Comparison of ENCODE assay signal across 8 cellular contexts in the genomic region with DNA sequence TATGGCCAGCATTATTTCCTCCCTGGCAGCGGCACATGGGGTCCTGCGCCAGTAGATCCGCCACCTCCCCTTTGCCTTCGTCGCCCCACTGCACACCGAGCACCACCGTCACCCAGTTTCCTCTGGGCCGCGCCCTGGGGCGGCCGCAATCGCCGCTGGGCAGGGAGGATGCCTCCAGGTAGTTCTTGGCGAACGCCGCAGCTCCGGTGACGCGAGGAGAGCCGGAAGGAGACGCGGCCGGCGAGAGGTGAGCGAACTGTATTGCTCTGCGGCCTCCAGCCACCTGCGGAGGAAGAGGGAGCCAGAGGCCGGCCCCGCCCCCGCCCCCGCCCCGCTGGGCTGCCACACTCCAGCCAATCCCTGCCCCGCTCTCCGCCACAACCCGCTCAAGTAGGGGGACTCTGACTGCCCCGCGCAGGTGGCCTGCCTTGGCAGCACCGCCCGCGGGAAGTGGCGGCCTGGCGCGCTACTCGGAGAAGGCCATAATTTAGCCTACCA. TPM values are rescaled to one million over a fixed set of nuclear protein-coding genes. Genes with fewer than 3 reads are reported as not detected.
DNase-seq lines count a peak whose midpoint lies in the region; ATAC-seq and TF ChIP-seq lines count a peak whose summit lies in the region.

No MANE protein-coding gene starts in this region.

- 33 to 43% methylated on average over 44 of the region's 44 CpGs for WGBS in ectodermal cell, 2 experiments

- peaks cover 0 to 12% (median 5%) of the 10 kb centered on the region in 7 donors for H3K9me3 Mint-ChIP-seq in CD4-positive, CD25-positive, alpha-beta regulatory T cell
- no peaks in the 10 kb centered on the region for H3K9me3 Mint-ChIP-seq in neural crest cell

- H3K9me3 ChIP-seq in CD4-positive, CD25-positive, alpha-beta regulatory T cell (ENCODE audit: control insufficient read depth in 2 of 2, low read length in 2 of 2), result no peaks in the 10 kb centered on the region
- H3K9me3 ChIP-seq in ectodermal cell (ENCODE audit: control insufficient read depth, low read length) (no peaks in the 10 kb centered on the region), upper lobe of right lung (no peaks in the 10 kb centered on the region)

- H3K4me3 Mint-ChIP-seq in CD4-positive, CD25-positive, alpha-beta regulatory T cell, result peak overlapping the region; percentile 71 to 88 (median 84)
- peak overlapping the region; percentile 6 for H3K4me3 Mint-ChIP-seq in neural crest cell

- peak overlapping the region; percentile 46 to 89 (median 86) for H3K27ac Mint-ChIP-seq in CD4-positive, CD25-positive, alpha-beta regulatory T cell
- no peak overlapping the region for H3K27ac Mint-ChIP-seq in neural crest cell (ENCODE audit: unreplicated experiment)

- ATAC-seq in CD4-positive, CD25-positive, alpha-beta regulatory T cell (ENCODE audit: low read depth in 2 of 2), result peak; percentile 80 to 89
- ATAC-seq in GM19397 (IDR thresholded peaks at IDR 0.05; ENCODE audit: unreplicated experiment) (peak; percentile 87), HG03521 (IDR thresholded peaks at IDR 0.05; ENCODE audit: unreplicated experiment) (peak; percentile 86), upper lobe of right lung (peak; percentile 99)

- H3K27me3 Mint-ChIP-seq in CD4-positive, CD25-positive, alpha-beta regulatory T cell, result no peaks in the 10 kb centered on the region
- peaks cover 88% of the 10 kb centered on the region for H3K27me3 Mint-ChIP-seq in neural crest cell (ENCODE audit: low read depth)

- intact Hi-C loops in upper lobe of right lung (cut with DNase I), result no loop called here

- H3K4me1 ChIP-seq in CD4-positive, CD25-positive, alpha-beta regulatory T cell (ENCODE audit: control insufficient read depth, insufficient read depth, low read length, poor library complexity, severe bottlenecking), result no peaks in the 10 kb centered on the region
- H3K4me1 ChIP-seq in ectodermal cell (ENCODE audit: control insufficient read depth, insufficient read depth, low read length) (no peaks in the 10 kb centered on the region), upper lobe of right lung (peaks cover 5% of the 10 kb centered on the region)

- DNase-seq in CD4-positive, CD25-positive, alpha-beta regulatory T cell, result peak; percentile 59 to 78 (median 76)
- DNase-seq in activated CD4-positive, CD25-positive, alpha-beta regulatory T cell treated with anti-CD3 and anti-CD28 coated beads, Interleukin-2, amount 50 U/mL, for 72 hours, result peak; percentile 69
- no peak for DNase-seq in neural crest cell (ENCODE audit: low read depth, low spot score)
- peak; percentile 90 for DNase-seq in upper lobe of right lung
- no peak for DNase-seq in amniotic stem cell (lab: John Stamatoyannopoulos, UW)

- no peaks in the 10 kb centered on the region for H3K27me3 ChIP-seq in CD4-positive, CD25-positive, alpha-beta regulatory T cell (ENCODE audit: control insufficient read depth, insufficient read depth, low read length)
- H3K27me3 ChIP-seq in ectodermal cell (ENCODE audit: control insufficient read depth, insufficient read depth, low read length, poor library complexity, severe bottlenecking) (peaks cover 8% of the 10 kb centered on the region), upper lobe of right lung (no peaks in the 10 kb centered on the region)

- H3K36me3 Mint-ChIP-seq in CD4-positive, CD25-positive, alpha-beta regulatory T cell, result peaks cover 22% of the 10 kb centered on the region
- H3K36me3 Mint-ChIP-seq in neural crest cell (ENCODE audit: low read depth), result no peaks in the 10 kb centered on the region

- H3K4me1 Mint-ChIP-seq in CD4-positive, CD25-positive, alpha-beta regulatory T cell, result peaks cover 21 to 36% (median 34%) of the 10 kb centered on the region in 4 donors
- peaks cover 5% of the 10 kb centered on the region for H3K4me1 Mint-ChIP-seq in neural crest cell

- H3K36me3 ChIP-seq in CD4-positive, CD25-positive, alpha-beta regulatory T cell (ENCODE audit: control insufficient read depth, insufficient read depth, low read length), result no peaks in the 10 kb centered on the region
- no peaks in the 10 kb centered on the region for H3K36me3 ChIP-seq in ectodermal cell (ENCODE audit: control insufficient read depth, insufficient read depth, low read length)
- H3K36me3 ChIP-seq in upper lobe of right lung, result no peaks in the 10 kb centered on the region

- TF ChIP-seq CTCF in neural crest cell (conservative IDR thresholded peaks at IDR 0.05), result no peak
- TF ChIP-seq CTCF in upper lobe of right lung (IDR thresholded peaks at IDR 0.05), result no peak

- H3K27ac ChIP-seq in CD4-positive, CD25-positive, alpha-beta regulatory T cell (ENCODE audit: insufficient read depth, low read length, poor library complexity, severe bottlenecking), result peak overlapping the region; percentile 65
- H3K27ac ChIP-seq in ectodermal cell (ENCODE audit: insufficient read depth, low read depth, low read length, poor library complexity, severe bottlenecking), result no peak overlapping the region
- H3K27ac ChIP-seq in upper lobe of right lung, result no peak overlapping the region

- H3K4me3 ChIP-seq in CD4-positive, CD25-positive, alpha-beta regulatory T cell (ENCODE audit: low read depth, low read length), result peak overlapping the region; percentile 57
- H3K4me3 ChIP-seq in ectodermal cell (ENCODE audit: insufficient read depth, low read depth, low read length), result peak overlapping the region; percentile 7
- H3K4me3 ChIP-seq in upper lobe of right lung, result peak overlapping the region; percentile 39

RNA-seq across cellular contexts. Expression of a gene that starts 11.8 kb away (rescaled TPM):
- total RNA-seq in CD4-positive, CD25-positive, alpha-beta regulatory T cell, result 25.5 TPM
- polyA plus RNA-seq in CD4-positive, CD25-positive, alpha-beta regulatory T cell, result 1 to 10 TPM; 4.9 to 6.2 (median 5.1) TPM
- polyA plus RNA-seq in ectodermal cell (2013, experiment 1 of 4), result 1.7 TPM
- polyA plus RNA-seq in ectodermal cell (2013, experiment 2 of 4), result 1.2 TPM
- 0.91 TPM for polyA plus RNA-seq in ectodermal cell (2013, experiment 3 of 4)
- 0.97 TPM for polyA plus RNA-seq in ectodermal cell (2013, experiment 4 of 4)
- total RNA-seq in neural crest cell (9.3 and 10.0 TPM in 2 replicates), upper lobe of right lung (25.7 TPM)

RNA-seq across cellular contexts. Expression of a gene that starts 28.1 kb away (rescaled TPM):
- 7.0 TPM for total RNA-seq in CD4-positive, CD25-positive, alpha-beta regulatory T cell
- 1 to 10 TPM; 2.6 to 3.6 (median 2.9) TPM for polyA plus RNA-seq in CD4-positive, CD25-positive, alpha-beta regulatory T cell
- 5.9 TPM for polyA plus RNA-seq in ectodermal cell (2013, experiment 1 of 4)
- polyA plus RNA-seq in ectodermal cell (2013, experiment 2 of 4), result 3.9 TPM
- polyA plus RNA-seq in ectodermal cell (2013, experiment 3 of 4), result 2.1 TPM
- 2.8 TPM for polyA plus RNA-seq in ectodermal cell (2013, experiment 4 of 4)
- total RNA-seq in neural crest cell (15.1 and 17.5 TPM in 2 replicates), upper lobe of right lung (12.4 TPM)

Comparison
In these comparisons a context has a peak if more than half of its experiments do, and no peak if none do; other contexts are left out.
1. DNase-seq: peak in CD4-positive, CD25-positive, alpha-beta regulatory T cell (3 of 3), activated CD4-positive, CD25-positive, alpha-beta regulatory T cell treated with anti-CD3 and anti-CD28 coated beads, Interleukin-2, amount 50 U/mL, for 72 hours (single experiment) and upper lobe of right lung (single experiment); none in neural crest cell (single experiment) and amniotic stem cell (single experiment).
2. H3K4me3 ChIP-seq: peak in every context shown above with its lines; median percentile 57 in CD4-positive, CD25-positive, alpha-beta regulatory T cell; 39 in upper lobe of right lung; 7 in ectodermal cell.
3. Peak in every context shown above with its lines, with median percentiles within 50 percentile points of each other: ATAC-seq.